Comparison of ENCODE assay signal across 8 cellular contexts in the genomic region with DNA sequence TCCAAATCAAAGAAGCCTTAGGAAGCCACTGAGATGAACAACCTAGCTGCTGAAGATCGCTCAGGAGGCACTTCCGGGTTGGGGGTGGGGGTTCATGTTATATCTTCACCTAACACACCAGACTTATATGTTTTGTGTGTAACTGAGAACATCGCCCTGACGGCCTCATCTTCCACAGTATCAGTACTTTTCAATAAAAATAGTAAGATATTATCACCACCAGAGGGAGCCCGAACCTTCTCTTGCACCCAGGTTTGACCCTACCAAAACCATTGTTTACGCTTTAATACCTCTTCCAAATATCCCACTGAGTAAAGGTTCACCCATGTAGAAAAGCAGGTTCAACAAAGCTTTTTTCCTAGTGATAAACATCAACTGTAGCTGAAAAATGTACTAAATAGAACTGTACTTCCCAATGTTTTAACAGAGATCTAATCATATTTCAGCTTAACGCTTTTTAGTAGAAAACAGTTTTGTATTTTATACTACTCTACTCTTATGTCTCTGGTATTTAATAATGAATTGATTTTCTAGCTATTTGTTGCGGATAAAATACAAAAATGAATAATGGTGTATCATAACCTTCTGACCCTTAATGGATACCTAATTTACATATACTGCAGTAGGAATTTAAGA.
DNase-seq lines count a peak whose midpoint lies in the region; ATAC-seq and TF ChIP-seq lines count a peak whose summit lies in the region.

No MANE protein-coding gene starts in this region.

- H3K9ac ChIP-seq in neuronal stem cell (ENCODE audit: low read depth, low read length, poor library complexity): no peak overlapping the region

- H2AK5ac ChIP-seq in neuronal stem cell (ENCODE audit: low read depth, low read length): no peak overlapping the region

- no peak overlapping the region for H3K27ac Mint-ChIP-seq in CD4-positive, alpha-beta memory T cell
- no peak overlapping the region for H3K27ac Mint-ChIP-seq in WTC11
- H3K27ac Mint-ChIP-seq in T-helper 2 cell treated with Interferon-gamma antibody and Interleukin-4, amounts not matched to agents 5 μg/mL and 100 μg/mL, for 36 hours: no peak overlapping the region

- H3K4me1 ChIP-seq in CD4-positive, alpha-beta memory T cell (ENCODE audit: insufficient read depth, low read length): peaks cover 4% of the 10 kb centered on the region
- no peaks in the 10 kb centered on the region for H3K4me1 ChIP-seq in neuronal stem cell (ENCODE audit: control insufficient read depth in 2 of 2, insufficient read depth in 1 of 2, low read depth in 1 of 2, low read length in 2 of 2)

- peak; percentile 82 for ATAC-seq in GM18867 (IDR thresholded peaks at IDR 0.05; ENCODE audit: unreplicated experiment)
- ATAC-seq in HG03064 (IDR thresholded peaks at IDR 0.05; ENCODE audit: low read depth, unreplicated experiment): peak; percentile 84
- ATAC-seq in WTC11: peak; percentile 91

- no CpG with 5 or more reads among the region's 8 CpGs for WGBS in neuronal stem cell (ENCODE audit: extremely low coverage in 2 of 2, insufficient read length in 2 of 2, insufficient replicate concordance in 1 of 2), 2 donors

- no peak overlapping the region for H3K4me3 ChIP-seq in CD4-positive, alpha-beta memory T cell (ENCODE audit: low read length in 2 of 2)
- H3K4me3 ChIP-seq in fibroblast of the aortic adventitia (ENCODE audit: low read depth, low read length) (no peak overlapping the region), neuronal stem cell (ENCODE audit: low read length in 2 of 2) (no peak overlapping the region)

- peak overlapping the region in 2 of 8 donors; percentile 6 to 48 for H3K4me3 Mint-ChIP-seq in CD4-positive, alpha-beta memory T cell
- no peak overlapping the region for H3K4me3 Mint-ChIP-seq in WTC11
- H3K4me3 Mint-ChIP-seq in T-helper 2 cell treated with Interferon-gamma antibody and Interleukin-4, amounts not matched to agents 5 μg/mL and 100 μg/mL, for 36 hours: no peak overlapping the region

- POLR2A ChIA-PET in CD4-positive, alpha-beta memory T cell (lab: Charles Lee; ENCODE audit: partially characterized antibody): interaction anchor here (1.0 kb wide), 1 partner anchor 14 kb away, joined by 5 read pairs; no protein-coding TSS in a partner anchor
- POLR2A ChIA-PET in WTC11 (lab: Charles Lee): no interaction called here

- H2BK5ac ChIP-seq in neuronal stem cell (ENCODE audit: low read length): no peak overlapping the region

- H3K4ac ChIP-seq in neuronal stem cell (ENCODE audit: low read length): no peak overlapping the region

- H4K91ac ChIP-seq in neuronal stem cell (ENCODE audit: low read depth, low read length, poor library complexity): no peak overlapping the region

- no peak overlapping the region for H4K8ac ChIP-seq in neuronal stem cell (ENCODE audit: low read depth, low read length)

- no peak overlapping the region for H3K23ac ChIP-seq in neuronal stem cell (ENCODE audit: low read depth, low read length, poor library complexity)

- no peaks in the 10 kb centered on the region for H3K79me1 ChIP-seq in neuronal stem cell (ENCODE audit: low read depth, low read length)

- TF ChIP-seq CTCF in WTC11 (IDR thresholded peaks at IDR 0.05) (peak; percentile 59), fibroblast of the aortic adventitia (IDR thresholded peaks at IDR 0.05; ENCODE audit: insufficient read depth, low read length) (peak; percentile 66)

- H3K27me3 Mint-ChIP-seq in CD4-positive, alpha-beta memory T cell: peaks cover 8 to 12% of the 10 kb centered on the region in 2 donors
- no peaks in the 10 kb centered on the region for H3K27me3 Mint-ChIP-seq in WTC11 (ENCODE audit: low read depth)
- peaks cover 15% of the 10 kb centered on the region for H3K27me3 Mint-ChIP-seq in T-helper 2 cell treated with Interferon-gamma antibody and Interleukin-4, amounts not matched to agents 5 μg/mL and 100 μg/mL, for 36 hours (ENCODE audit: low read depth)

- no peak overlapping the region for H3K27ac ChIP-seq in CD4-positive, alpha-beta memory T cell (ENCODE audit: low read depth, low read length)
- no peak overlapping the region for H3K27ac ChIP-seq in neuronal stem cell (replicated peaks; ENCODE audit: low read length)

- peak in 4 of 5 donors; percentile 27 to 41 (median 40) for DNase-seq in CD4-positive, alpha-beta memory T cell
- DNase-seq in NCI-H2107 (lab: John Stamatoyannopoulos, UW) (peak; percentile 12), WTC11 (ENCODE audit: low spot score) (no peak), fibroblast of the aortic adventitia (ENCODE audit: low read depth) (peak; percentile 65), neuronal stem cell (ENCODE audit: low spot score) (peak; percentile 48)
- DNase-seq in T-helper 2 cell treated with Interferon-gamma antibody and Interleukin-4, amounts not matched to agents 5 μg/mL and 100 μg/mL, for 36 hours (ENCODE audit: low spot score): no peak

- H3K14ac ChIP-seq in neuronal stem cell (ENCODE audit: low read length): no peak overlapping the region

- no peak overlapping the region for H3K18ac ChIP-seq in neuronal stem cell (ENCODE audit: low read length)

- H3K9me3 ChIP-seq in CD4-positive, alpha-beta memory T cell (ENCODE audit: control insufficient read depth in 1 of 2, low read length in 2 of 2): no peaks in the 10 kb centered on the region
- peaks cover 0 to 9% of the 10 kb centered on the region in 2 donors for H3K9me3 ChIP-seq in neuronal stem cell (replicated peaks in 1 of 2; ENCODE audit: control insufficient read depth in 2 of 2, insufficient read depth in 1 of 2, low read depth in 1 of 2, low read length in 2 of 2)

- H3K4me1 Mint-ChIP-seq in CD4-positive, alpha-beta memory T cell: peaks cover 0 to 5% (median 2%) of the 10 kb centered on the region in 4 donors
- H3K4me1 Mint-ChIP-seq in WTC11: peaks cover 11% of the 10 kb centered on the region
- peaks cover 2% of the 10 kb centered on the region for H3K4me1 Mint-ChIP-seq in T-helper 2 cell treated with Interferon-gamma antibody and Interleukin-4, amounts not matched to agents 5 μg/mL and 100 μg/mL, for 36 hours (ENCODE audit: low read depth)

- no peak overlapping the region for H2BK120ac ChIP-seq in neuronal stem cell (ENCODE audit: low read depth, low read length)

- H3K27me3 ChIP-seq in CD4-positive, alpha-beta memory T cell (ENCODE audit: insufficient read depth, low read length): no peaks in the 10 kb centered on the region
- no peaks in the 10 kb centered on the region for H3K27me3 ChIP-seq in neuronal stem cell (ENCODE audit: control insufficient read depth in 3 of 3, insufficient read depth in 3 of 3, low read depth in 1 of 3, low read length in 3 of 3)

- H2BK12ac ChIP-seq in neuronal stem cell (ENCODE audit: low read length): no peak overlapping the region

- H3K36me3 ChIP-seq in CD4-positive, alpha-beta memory T cell (ENCODE audit: insufficient read depth, low read length): no peaks in the 10 kb centered on the region
- H3K36me3 ChIP-seq in neuronal stem cell (replicated peaks in 1 of 2; ENCODE audit: control insufficient read depth in 2 of 2, insufficient read depth in 2 of 2, low read length in 2 of 2): peaks cover 0 to 10% of the 10 kb centered on the region in 2 donors

- CTCF ChIA-PET in CD4-positive, alpha-beta memory T cell (lab: Charles Lee; ENCODE audit: partially characterized antibody): interaction anchor here (0.8 to 3.1 kb wide), 22 partner anchors 8 to 1434 kb away, joined by 3 to 36 read pairs (median 4); a partner anchor contains a TSS
- CTCF ChIA-PET in WTC11 (lab: Charles Lee): interaction anchor here (1.0 to 2.9 kb wide), 5 partner anchors 9 to 430 kb away, joined by 3 to 35 read pairs (median 4); a partner anchor contains a TSS

- H2BK15ac ChIP-seq in neuronal stem cell (ENCODE audit: low read length): no peak overlapping the region

- no peak overlapping the region for H2AFZ ChIP-seq in neuronal stem cell (ENCODE audit: low read length)

- no peak overlapping the region for H3K4me2 ChIP-seq in neuronal stem cell (ENCODE audit: insufficient read depth, low read length, poor library complexity, severe bottlenecking)

- no peaks in the 10 kb centered on the region for H3K36me3 Mint-ChIP-seq in CD4-positive, alpha-beta memory T cell
- no peaks in the 10 kb centered on the region for H3K36me3 Mint-ChIP-seq in WTC11
- no peaks in the 10 kb centered on the region for H3K36me3 Mint-ChIP-seq in T-helper 2 cell treated with Interferon-gamma antibody and Interleukin-4, amounts not matched to agents 5 μg/mL and 100 μg/mL, for 36 hours (ENCODE audit: low read depth)

- intact Hi-C loops in CD4-positive, alpha-beta memory T cell (cut with micrococcal nuclease): loop anchor here (1.0 to 2.0 kb wide), 2 partner anchors 582 to 1432 kb away; no protein-coding TSS in a partner anchor

- no peaks in the 10 kb centered on the region for H3K9me3 Mint-ChIP-seq in CD4-positive, alpha-beta memory T cell
- H3K9me3 Mint-ChIP-seq in WTC11: no peaks in the 10 kb centered on the region
- no peaks in the 10 kb centered on the region for H3K9me3 Mint-ChIP-seq in T-helper 2 cell treated with Interferon-gamma antibody and Interleukin-4, amounts not matched to agents 5 μg/mL and 100 μg/mL, for 36 hours

TF ChIP-seq in WTC11, 78 proteins besides CTCF, POLR2A, EP300 and RAD21 (continues in another document):
- TF ChIP-seq TP53 (CRISPR knock-in tag; IDR thresholded peaks at IDR 0.05): no peak
- TF ChIP-seq SMAD3 (CRISPR knock-in tag; IDR thresholded peaks at IDR 0.05; ENCODE audit: borderline replicate concordance): no peak
- TF ChIP-seq, protein P1, sequence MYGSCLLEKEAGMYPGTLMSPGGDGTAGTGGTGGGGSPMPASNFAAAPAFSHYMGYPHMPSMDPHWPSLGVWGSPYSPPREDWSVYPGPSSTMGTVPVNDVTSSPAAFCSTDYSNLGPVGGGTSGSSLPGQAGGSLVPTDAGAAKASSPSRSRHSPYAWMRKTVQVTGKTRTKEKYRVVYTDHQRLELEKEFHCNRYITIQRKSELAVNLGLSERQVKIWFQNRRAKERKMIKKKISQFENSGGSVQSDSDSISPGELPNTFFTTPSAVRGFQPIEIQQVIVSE (CRISPR knock-in tag; IDR thresholded peaks at IDR 0.05; ENCODE audit: borderline replicate concordance): no peak
- TF ChIP-seq NFYB (CRISPR knock-in tag; conservative IDR thresholded peaks at IDR 0.05; ENCODE audit: low read depth): no peak

Comparison
In these comparisons a context has a peak if more than half of its experiments do, and no peak if none do; other contexts are left out.
1. DNase-seq: peak in CD4-positive, alpha-beta memory T cell (4 of 5), NCI-H2107 (single experiment), fibroblast of the aortic adventitia (single experiment) and neuronal stem cell (single experiment); none in WTC11 (single experiment) and T-helper 2 cell treated with Interferon-gamma antibody and Interleukin-4, amounts not matched to agents 5 μg/mL and 100 μg/mL, for 36 hours (single experiment).
2. Peak in every context shown above with its lines, with median percentiles within 50 percentile points of each other: ATAC-seq.